In the genomic region with DNA sequence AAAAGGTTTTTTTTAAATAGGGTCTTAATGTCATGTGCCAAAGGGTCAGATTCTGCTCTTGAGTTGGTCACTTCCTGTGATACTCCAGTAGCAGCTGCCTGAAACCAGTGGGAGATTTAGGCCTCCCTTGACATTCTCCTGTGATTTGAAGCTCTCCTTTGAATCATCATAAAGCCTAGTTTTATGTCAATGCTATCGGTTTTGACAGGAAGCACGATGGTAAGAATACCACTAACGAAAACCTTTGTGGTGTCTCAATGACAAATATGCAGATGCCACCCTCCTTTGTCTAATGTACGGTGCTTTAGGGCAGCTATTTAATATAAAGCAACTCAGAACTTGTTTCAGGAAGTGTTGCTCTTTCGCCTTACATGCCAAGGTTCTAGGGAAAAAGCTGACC, we compare ENCODE assay signal across 21 cellular contexts. TPM values are rescaled to one million over a fixed set of nuclear protein-coding genes. Genes with fewer than 3 reads are reported as not detected.
A peak's percentile ranks its signal among the peaks of the same experiment; 100 is the strongest.
DNase-seq lines count a peak whose midpoint lies in the region; ATAC-seq and TF ChIP-seq lines count a peak whose summit lies in the region.
"Had no signal": no experiment of that assay in that cellular context is flagged by ENCODE, and none has a peak within 500 bp of the region (broad histone marks: within the 10 kb centered on the region; RNA-seq: fewer than 3 reads in every experiment).

No MANE protein-coding gene starts in this region.

- H3K4me1 Mint-ChIP-seq in activated CD4-positive, alpha-beta T cell treated with anti-CD3 and anti-CD28 coated beads, Interleukin-2, amount 10 ng/mL, durations not matched to agents 7 days and 5 days: peaks cover 44% of the 10 kb centered on the region
- peaks cover 14% of the 10 kb centered on the region in 2 donors for H3K4me1 Mint-ChIP-seq in natural killer cell

- in situ Hi-C loops in IMR-90 (cut with MboI; ENCODE audit: low sequenced_read_pairs): no loop called here

- TF ChIP-seq CTCF in IMR-90 (conservative IDR thresholded peaks at IDR 0.05; ENCODE audit: low read depth, low read length): no peak
- no peak for TF ChIP-seq CTCF in natural killer cell (IDR thresholded peaks at IDR 0.05)
- TF ChIP-seq CTCF in sigmoid colon (IDR thresholded peaks at IDR 0.05): no peak

- ATAC-seq in IMR-90 (ENCODE audit: low read depth) (no peak), natural killer cell (peak; percentile 66 to 84 (median 82))
- ATAC-seq in activated naive CD4-positive, alpha-beta T cell treated with anti-CD3 and anti-CD28 coated beads, Interleukin-2, amount 50 U/mL, for 72 hours: peak; percentile 65 to 88
- ATAC-seq: HCT116 had no signal

- H4K5ac ChIP-seq in IMR-90 (ENCODE audit: low read depth, low read length): no peak overlapping the region

- H4K20me1 ChIP-seq in IMR-90 (ENCODE audit: insufficient read depth, low read length): no peaks in the 10 kb centered on the region; the same call in 1 of the 2 replicates
- H4K20me1 ChIP-seq: BLaER1 had no signal

- H2BK20ac ChIP-seq in IMR-90 (ENCODE audit: low read depth, low read length): no peak overlapping the region

- no peak for TF ChIP-seq RAD21 in IMR-90 (IDR thresholded peaks at IDR 0.05; ENCODE audit: low read length)

- no peak overlapping the region for H2AFZ ChIP-seq in IMR-90 (replicated peaks; ENCODE audit: low read length, poor library complexity)

- H3K18ac ChIP-seq in IMR-90 (ENCODE audit: low read depth, low read length): no peak overlapping the region

- no peak overlapping the region for H3K4me3 Mint-ChIP-seq in activated CD4-positive, alpha-beta T cell treated with anti-CD3 and anti-CD28 coated beads, Interleukin-2, amount 10 ng/mL, durations not matched to agents 7 days and 5 days
- no peak overlapping the region for H3K4me3 Mint-ChIP-seq in natural killer cell

- no peak overlapping the region for H2BK15ac ChIP-seq in IMR-90 (ENCODE audit: low read depth, low read length)

- H4K8ac ChIP-seq in IMR-90 (ENCODE audit: low read depth in 2 of 2, low read length in 2 of 2): no peak overlapping the region

- H3K27ac Mint-ChIP-seq in activated CD4-positive, alpha-beta T cell treated with anti-CD3 and anti-CD28 coated beads, Interleukin-2, amount 10 ng/mL, durations not matched to agents 7 days and 5 days: peak overlapping the region; percentile 38
- peak overlapping the region in 1 of 2 donors; percentile 17 for H3K27ac Mint-ChIP-seq in activated naive CD4-positive, alpha-beta T cell treated with anti-CD3 and anti-CD28 coated beads, Interleukin-2, amount 50 U/mL, for 72 hours
- H3K27ac Mint-ChIP-seq in natural killer cell: peak overlapping the region; percentile 43 to 72

- H3K9ac ChIP-seq in IMR-90 (ENCODE audit: low read depth, low read length): no peak overlapping the region
- H3K9ac ChIP-seq: BLaER1 had no signal

- H3K4me1 ChIP-seq in IMR-90 (ENCODE audit: control insufficient read depth, insufficient read depth, low read length): peaks cover 13% of the 10 kb centered on the region
- H3K4me1 ChIP-seq in sigmoid colon: no peaks in the 10 kb centered on the region
- H3K4me1 ChIP-seq: BLaER1, esophagus squamous epithelium, right atrium auricular region had no signal

- H3K36me3 ChIP-seq in IMR-90 (ENCODE audit: control insufficient read depth, insufficient read depth, low read length) (peaks cover 58% of the 10 kb centered on the region), sigmoid colon (peaks cover 0 to 84% (median 11%) of the 10 kb centered on the region in 4 donors)
- H3K36me3 ChIP-seq: ovary had no signal

- peak; percentile 52 for DNase-seq in activated CD4-positive, alpha-beta T cell treated with anti-CD3 and anti-CD28 coated beads, Interleukin-2, amount 10 ng/mL, durations not matched to agents 7 days and 5 days
- DNase-seq in activated CD4-positive, alpha-beta T cell treated with anti-CD3 and anti-CD28 coated beads, Interleukin-2, amount 50 U/mL, for 4 hours: no peak
- no peak for DNase-seq in IMR-90
- DNase-seq in activated naive CD4-positive, alpha-beta T cell treated with anti-CD3 and anti-CD28 coated beads, Interleukin-2, amount 50 U/mL, for 72 hours (ENCODE audit: low spot score in 2 of 2): peak in 1 of 2 donors; percentile 17
- no peak for DNase-seq in natural killer cell
- DNase-seq in sigmoid colon: no peak
- no peak for DNase-seq in amygdala (lab: John Stamatoyannopoulos, UW)
- no peak for DNase-seq in SIG-M5 treated with dmso at 0.1 percent for 504 hours (lab: John Stamatoyannopoulos, UW; ENCODE audit: unreplicated experiment)
- DNase-seq: activated CD4-positive, alpha-beta T cell treated with anti-CD3 and anti-CD28 coated beads, Interleukin-2, amount 50 U/mL, for 48 hours; effector memory CD4-positive, alpha-beta T cell; esophagus squamous epithelium; NCI-H1436 treated with DMSO at 0.1 percent for 48 hours; NCI-H2171 treated with DMSO at 0.1 percent for 48 hours; NCI-H526; ovary had no signal

- WGBS in IMR-90 (ENCODE audit: extremely low coverage in 2 of 2, insufficient read length in 1 of 2), 2 experiments: no CpG with 5 or more reads among the region's 5 CpGs
- 78 to 93% methylated on average over 5 of the region's 5 CpGs for WGBS in sigmoid colon, 2 donors

- H3K14ac ChIP-seq in IMR-90 (replicated peaks; ENCODE audit: low read depth, low read length): no peak overlapping the region

- no peaks in the 10 kb centered on the region for H3K9me3 Mint-ChIP-seq in activated CD4-positive, alpha-beta T cell treated with anti-CD3 and anti-CD28 coated beads, Interleukin-2, amount 10 ng/mL, durations not matched to agents 7 days and 5 days
- H3K9me3 Mint-ChIP-seq in activated naive CD4-positive, alpha-beta T cell treated with anti-CD3 and anti-CD28 coated beads, Interleukin-2, amount 50 U/mL, for 72 hours: no peaks in the 10 kb centered on the region
- no peaks in the 10 kb centered on the region for H3K9me3 Mint-ChIP-seq in natural killer cell

- POLR2A ChIA-PET in activated CD4-positive, alpha-beta T cell treated with anti-CD3 and anti-CD28 coated beads, Interleukin-2, amount 10 ng/mL, durations not matched to agents 7 days and 5 days (lab: Charles Lee): interaction anchor here (0.6 kb wide), 1 partner anchor 26 kb away, joined by 3 read pairs; no protein-coding TSS in a partner anchor
- POLR2A ChIA-PET in IMR-90 (lab: Charles Lee; ENCODE audit: unreplicated experiment): interaction anchor here (0.6 kb wide), 1 partner anchor 13 kb away, joined by 3 read pairs; no protein-coding TSS in a partner anchor

- intact Hi-C loops in IMR-90 (cut with micrococcal nuclease): no loop called here
- intact Hi-C loops in natural killer cell (cut with micrococcal nuclease): no loop called here
- intact Hi-C loops in sigmoid colon (cut with DNase I): no loop called here

- H4K91ac ChIP-seq in IMR-90 (ENCODE audit: insufficient read depth, low read depth, low read length): no peak overlapping the region

- H3K9me1 ChIP-seq in IMR-90 (ENCODE audit: insufficient read depth, low read length): peaks cover 3% of the 10 kb centered on the region; the same call in 1 of the 2 replicates

- no peak overlapping the region for H3K27ac ChIP-seq in IMR-90 (ENCODE audit: insufficient read depth, low read length)
- H3K27ac ChIP-seq in sigmoid colon: no peak overlapping the region
- H3K27ac ChIP-seq: BLaER1, esophagus squamous epithelium, ovary, right atrium auricular region, RWPE1, thoracic aorta had no signal

- H3K36me3 Mint-ChIP-seq in activated CD4-positive, alpha-beta T cell treated with anti-CD3 and anti-CD28 coated beads, Interleukin-2, amount 10 ng/mL, durations not matched to agents 7 days and 5 days (ENCODE audit: low read depth): peaks cover 20% of the 10 kb centered on the region
- peaks cover 6 to 10% of the 10 kb centered on the region in 2 donors for H3K36me3 Mint-ChIP-seq in activated naive CD4-positive, alpha-beta T cell treated with anti-CD3 and anti-CD28 coated beads, Interleukin-2, amount 50 U/mL, for 72 hours
- no peaks in the 10 kb centered on the region for H3K36me3 Mint-ChIP-seq in natural killer cell

- no peak overlapping the region for H2AK5ac ChIP-seq in IMR-90 (ENCODE audit: low read depth, low read length)

- no peak for TF ChIP-seq POLR2A in IMR-90 (IDR thresholded peaks at IDR 0.05; ENCODE audit: low read depth, low read length)
- TF ChIP-seq POLR2A in sigmoid colon (IDR thresholded peaks at IDR 0.05): no peak

- H3K4me2 ChIP-seq in IMR-90 (ENCODE audit: low read depth, low read length): no peak overlapping the region
- H3K4me2 ChIP-seq: BLaER1 had no signal

- BruUV-seq in IMR-90 (replicated peaks; lab: Mats Ljungman, UMichigan): no TSS peak

- dilution Hi-C loops in IMR-90 (cut with HindIII; ENCODE audit: low sequenced_read_pairs, unreplicated experiment): no loop called here

- H2AK9ac ChIP-seq in IMR-90 (replicated peaks; ENCODE audit: low read depth, low read length, poor library complexity): no peak overlapping the region

- H3K9me3 ChIP-seq in IMR-90 (ENCODE audit: control insufficient read depth, insufficient read depth, low read length): no peaks in the 10 kb centered on the region
- H3K9me3 ChIP-seq in sigmoid colon: no peaks in the 10 kb centered on the region
- H3K9me3 ChIP-seq: BLaER1, esophagus squamous epithelium, ovary, right atrium auricular region, thoracic aorta had no signal

- H3K56ac ChIP-seq in IMR-90 (ENCODE audit: extremely low read depth, insufficient read depth, low read length): no peak overlapping the region

- H3K27me3 Mint-ChIP-seq in activated CD4-positive, alpha-beta T cell treated with anti-CD3 and anti-CD28 coated beads, Interleukin-2, amount 10 ng/mL, durations not matched to agents 7 days and 5 days: peaks cover 14% of the 10 kb centered on the region
- H3K27me3 Mint-ChIP-seq in natural killer cell (ENCODE audit: low read depth in 2 of 2): no peaks in the 10 kb centered on the region

- H2BK120ac ChIP-seq in IMR-90 (ENCODE audit: low read depth, low read length): no peak overlapping the region

- H3K79me1 ChIP-seq in IMR-90 (ENCODE audit: low read depth in 1 of 2, low read length in 2 of 2): peaks cover 40 to 56% of the 10 kb centered on the region in 2 experiments

- H2BK5ac ChIP-seq in IMR-90 (ENCODE audit: low read depth, low read length, poor library complexity, severe bottlenecking): peak overlapping the region; percentile 55

- H3K23ac ChIP-seq in IMR-90 (ENCODE audit: low read depth, low read length): no peak overlapping the region

- CTCF ChIA-PET in activated CD4-positive, alpha-beta T cell treated with anti-CD3 and anti-CD28 coated beads, Interleukin-2, amount 10 ng/mL, durations not matched to agents 7 days and 5 days (lab: Charles Lee): interaction anchor here (0.6 to 1.6 kb wide), 7 partner anchors 15 to 343 kb away, joined by 3 to 5 read pairs (median 3); no protein-coding TSS in a partner anchor
- CTCF ChIA-PET in IMR-90 (lab: Yijun Ruan, JAX): interaction anchor here (1.1 to 1.5 kb wide), 2 partner anchors 13 to 20 kb away, joined by 3 to 5 read pairs; no protein-coding TSS in a partner anchor

- H3K4me3 ChIP-seq in IMR-90 (ENCODE audit: insufficient read depth, low read depth, low read length) (no peak overlapping the region), sigmoid colon (no peak overlapping the region)
- H3K4me3 ChIP-seq: BLaER1, esophagus squamous epithelium, lung, ovary, right atrium auricular region, thoracic aorta had no signal

- no peaks in the 10 kb centered on the region for H3K27me3 ChIP-seq in IMR-90 (ENCODE audit: control insufficient read depth, insufficient read depth, low read length)
- no peaks in the 10 kb centered on the region for H3K27me3 ChIP-seq in sigmoid colon
- H3K27me3 ChIP-seq: BLaER1, esophagus squamous epithelium, ovary, right atrium auricular region had no signal

- TF ChIP-seq EP300 in sigmoid colon (IDR thresholded peaks at IDR 0.05): no peak

- no peak overlapping the region for H3K4ac ChIP-seq in IMR-90 (ENCODE audit: low read depth, low read length)

RNA-seq across cellular contexts. Expression of gene CCNI, which starts 44.2 kb away (rescaled TPM):
- total RNA-seq in activated CD4-positive, alpha-beta T cell treated with anti-CD3 and anti-CD28 coated beads, Interleukin-2, amount 10 ng/mL, durations not matched to agents 7 days and 5 days: 100 to 1,000 TPM; 210 to 244 TPM
- 98.6 and 100 TPM in 2 replicates for total RNA-seq in IMR-90 (2012; rRNA removed)
- polyA plus RNA-seq in IMR-90 (2012; rRNA removed): 66.8 and 70.1 TPM in 2 replicates
- polyA plus RNA-seq in IMR-90 (2012; cell fraction: cytosol; rRNA removed): 30.2 and 39.5 TPM in 2 replicates
- polyA plus RNA-seq in IMR-90 (2012; cell fraction: nucleus; rRNA removed; ENCODE audit: low replicate concordance): 11.4 and 41.8 TPM in 2 replicates
- total RNA-seq in activated naive CD4-positive, alpha-beta T cell treated with anti-CD3 and anti-CD28 coated beads, Interleukin-2, amount 50 U/mL, for 72 hours: 100 to 1,000 TPM; 212 to 217 TPM
- 100 to 1,000 TPM; 243 to 266 (median 259) TPM for total RNA-seq in natural killer cell
- 100 to 1,000 TPM; 248 to 339 (median 288) TPM for total RNA-seq in sigmoid colon
- 100 to 1,000 TPM; 118 to 218 (median 130) TPM for polyA plus RNA-seq in sigmoid colon
